In the genomic region with DNA sequence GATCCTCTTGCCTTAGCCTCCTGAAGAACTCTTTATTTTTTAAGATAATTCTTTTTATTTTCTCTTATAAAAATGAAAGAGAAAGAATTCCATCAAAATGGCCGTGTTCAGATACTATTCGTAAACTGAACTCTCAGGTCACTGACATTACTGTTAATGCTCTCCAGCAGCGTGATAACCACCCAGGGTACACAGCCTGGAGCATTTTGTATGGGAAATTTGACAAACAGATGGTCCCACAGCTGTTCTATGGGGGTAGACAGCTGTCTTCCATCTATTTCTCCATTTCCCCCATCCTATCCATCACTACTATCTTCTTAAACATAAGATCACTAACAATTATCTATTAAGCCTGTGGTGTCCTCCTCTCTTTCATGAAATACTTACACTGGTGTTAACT, we compare ENCODE assay signal across 20 cellular contexts. TPM values are rescaled to one million over a fixed set of nuclear protein-coding genes. Genes with fewer than 3 reads are reported as not detected.
A peak's percentile ranks its signal among the peaks of the same experiment; 100 is the strongest.
DNase-seq lines count a peak whose midpoint lies in the region; ATAC-seq, FAIRE-seq and TF ChIP-seq lines count a peak whose summit lies in the region.
"Had no signal": no experiment of that assay in that cellular context is flagged by ENCODE, and none has a peak within 500 bp of the region (broad histone marks: within the 10 kb centered on the region; RNA-seq: fewer than 3 reads in every experiment).

No MANE protein-coding gene starts in this region.

- H3K4me1 ChIP-seq in gastroesophageal sphincter (peaks cover 2 to 93% (median 38%) of the 10 kb centered on the region in 3 donors), stomach (peaks cover 0 to 22% (median under 1%) of the 10 kb centered on the region in 4 donors), pancreas (no peaks in the 10 kb centered on the region)

- DNase-seq in LHCN-M2 (ENCODE audit: low read depth) (peak; percentile 49), NCI-H82 (lab: John Stamatoyannopoulos, UW) (peak; percentile 66), stomach (no peak), epidermal melanocyte (ENCODE audit: insufficient read length, low spot score) (no peak), pancreas (no peak)
- no peak for DNase-seq in natural killer cell treated with Interleukin-12 subunit alpha and Interleukin-12 subunit beta and Interleukin-15 and Interleukin-18, amount 100 ng/mL, for 72 hours (ENCODE audit: low spot score)
- DNase-seq: DMS153, H9, IMR-90, Karpas-422, MM.1S, NCI-H1105, NCI-H187, NCI-H774 had no signal

- no peak overlapping the region for H3K4me3 Mint-ChIP-seq in natural killer cell treated with Interleukin-12 subunit alpha and Interleukin-12 subunit beta and Interleukin-15 and Interleukin-18, amount 100 ng/mL, for 72 hours
- H3K4me3 Mint-ChIP-seq: H9 had no signal

- no peaks in the 10 kb centered on the region for H3K4me1 Mint-ChIP-seq in natural killer cell treated with Interleukin-12 subunit alpha and Interleukin-12 subunit beta and Interleukin-15 and Interleukin-18, amount 100 ng/mL, for 72 hours (ENCODE audit: low read depth in 2 of 2)

- H3K4me3 ChIP-seq in gastroesophageal sphincter (no peak overlapping the region), stomach (no peak overlapping the region), pancreas (no peak overlapping the region)
- H3K4me3 ChIP-seq: SK-N-MC had no signal

- no peaks in the 10 kb centered on the region for H3K36me3 ChIP-seq in gastroesophageal sphincter
- H3K36me3 ChIP-seq in stomach, result no peaks in the 10 kb centered on the region
- H3K36me3 ChIP-seq in pancreas, result no peaks in the 10 kb centered on the region

- H3K27me3 Mint-ChIP-seq in natural killer cell treated with Interleukin-12 subunit alpha and Interleukin-12 subunit beta and Interleukin-15 and Interleukin-18, amount 100 ng/mL, for 72 hours, result peaks cover 16 to 20% of the 10 kb centered on the region in 2 donors

- no peaks in the 10 kb centered on the region for H3K9me3 Mint-ChIP-seq in natural killer cell treated with Interleukin-12 subunit alpha and Interleukin-12 subunit beta and Interleukin-15 and Interleukin-18, amount 100 ng/mL, for 72 hours
- H3K9me3 Mint-ChIP-seq: H9 had no signal

- TF ChIP-seq CTCF in gastroesophageal sphincter (IDR thresholded peaks at IDR 0.05) (no peak), stomach (IDR thresholded peaks at IDR 0.05) (no peak), pancreas (IDR thresholded peaks at IDR 0.05) (no peak)

- intact Hi-C loops in stomach (cut with DNase I; ENCODE audit: low total_unique reads), result no loop called here
- intact Hi-C loops in pancreas (cut with DNase I), result no loop called here

- H3K27me3 ChIP-seq in gastroesophageal sphincter, result no peaks in the 10 kb centered on the region
- H3K27me3 ChIP-seq in stomach, result no peaks in the 10 kb centered on the region
- H3K27me3 ChIP-seq in pancreas, result no peaks in the 10 kb centered on the region

- H3K27ac ChIP-seq in gastroesophageal sphincter (peak overlapping the region; percentile 86 to 99 (median 94)), stomach (peak overlapping the region in 3 of 5 donors; percentile 23 to 81 (median 42)), pancreas (no peak overlapping the region)
- H3K27ac ChIP-seq: C4-2B, SK-N-MC had no signal

- H3K27ac Mint-ChIP-seq in natural killer cell treated with Interleukin-12 subunit alpha and Interleukin-12 subunit beta and Interleukin-15 and Interleukin-18, amount 100 ng/mL, for 72 hours, result no peak overlapping the region
- H3K27ac Mint-ChIP-seq: H9 had no signal

- no peak for FAIRE-seq in pancreas (lab: Jason Lieb, UNC)
- FAIRE-seq: GM19239 had no signal

- no peak for TF ChIP-seq POLR2A in gastroesophageal sphincter (IDR thresholded peaks at IDR 0.05)
- TF ChIP-seq POLR2A in stomach (IDR thresholded peaks at IDR 0.05), result no peak

- ATAC-seq in gastroesophageal sphincter, result no peak
- no peak for ATAC-seq in GM21717 (IDR thresholded peaks at IDR 0.05; ENCODE audit: unreplicated experiment)
- no peak for ATAC-seq in pancreas
- no peak for ATAC-seq in natural killer cell treated with Interleukin-12 subunit alpha and Interleukin-12 subunit beta and Interleukin-15 and Interleukin-18, amount 100 ng/mL, for 72 hours
- ATAC-seq: Right ventricle myocardium inferior had no signal

- TF ChIP-seq EP300 in gastroesophageal sphincter (IDR thresholded peaks at IDR 0.05) (no peak), stomach (IDR thresholded peaks at IDR 0.05) (no peak)

- 44 to 47% methylated on average over 3 of the region's 3 CpGs for WGBS in gastroesophageal sphincter (ENCODE audit: low coverage in 1 of 2), 2 donors
- 54 to 74% (median 68%) methylated on average over 3 of the region's 3 CpGs for WGBS in stomach, 5 donors
- WGBS in pancreas, 2 donors, result 68 to 77% methylated on average over 3 of the region's 3 CpGs

- H3K36me3 Mint-ChIP-seq in natural killer cell treated with Interleukin-12 subunit alpha and Interleukin-12 subunit beta and Interleukin-15 and Interleukin-18, amount 100 ng/mL, for 72 hours, result no peaks in the 10 kb centered on the region

- no peaks in the 10 kb centered on the region for H3K9me3 ChIP-seq in gastroesophageal sphincter
- H3K9me3 ChIP-seq in stomach, result no peaks in the 10 kb centered on the region
- H3K9me3 ChIP-seq in pancreas, result no peaks in the 10 kb centered on the region

RNA-seq across cellular contexts. Expression of a gene that starts 47.8 kb away (rescaled TPM):
- total RNA-seq in LHCN-M2 (2014; rRNA removed) (35.2 and 69.7 TPM in 2 replicates), gastroesophageal sphincter (1,000 to 10,000 TPM; 1,547 to 3,168 (median 2,047) TPM), stomach (100 to 1,000 TPM; 114 to 644 (median 427) TPM), pancreas (10 to 100 TPM in 1 of 6 donors, 1 to 10 TPM in 5; 2.1 to 10.9 (median 3.9) TPM)
- polyA plus RNA-seq in LHCN-M2 (2012), result 19.2 TPM
- polyA plus RNA-seq in stomach (10 to 100 TPM; 24.8 to 83.4 (median 34.5) TPM), pancreas (1 to 10 TPM; 2.9 to 5.3 TPM)
- under 1 TPM; 0.17 to 0.36 TPM for total RNA-seq in natural killer cell treated with Interleukin-12 subunit alpha and Interleukin-12 subunit beta and Interleukin-15 and Interleukin-18, amount 100 ng/mL, for 72 hours

Comparison
In these comparisons a context has a peak if more than half of its experiments do, and no peak if none do; other contexts are left out.
1. DNase-seq: peak in LHCN-M2 (single experiment) and NCI-H82 (single experiment); none in stomach (single experiment), epidermal melanocyte (single experiment), pancreas (0 of 6) and natural killer cell treated with Interleukin-12 subunit alpha and Interleukin-12 subunit beta and Interleukin-15 and Interleukin-18, amount 100 ng/mL, for 72 hours (single experiment).
2. H3K27ac ChIP-seq: peak in gastroesophageal sphincter (4 of 4) and stomach (3 of 5); none in pancreas (0 of 4).